Comparison of ENCODE assay signal across 8 cellular contexts in the genomic region with DNA sequence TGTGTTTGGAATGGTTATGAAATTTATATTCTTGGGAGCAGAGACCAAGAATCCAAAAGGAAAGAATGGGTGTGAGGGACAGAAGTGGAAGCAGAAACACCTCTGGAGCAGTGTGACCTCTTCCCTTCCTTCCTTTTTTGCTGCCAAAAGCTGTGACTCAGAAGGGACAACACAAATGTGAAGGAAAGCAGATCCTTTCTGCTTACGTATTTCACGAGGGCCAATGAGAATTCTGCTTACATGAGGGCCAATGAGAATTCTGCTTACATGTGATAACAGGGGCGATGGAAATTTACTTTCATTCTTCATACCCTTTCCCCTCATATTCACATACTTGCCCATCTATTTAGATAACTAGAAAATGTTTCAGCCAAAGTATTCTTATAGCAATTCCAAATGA.
A peak's percentile ranks its signal among the peaks of the same experiment; 100 is the strongest.
DNase-seq lines count a peak whose midpoint lies in the region; ATAC-seq, FAIRE-seq and TF ChIP-seq lines count a peak whose summit lies in the region.

No MANE protein-coding gene starts in this region.

- no peaks in the 10 kb centered on the region for H3K36me3 ChIP-seq in MG63

- H3K4me3 ChIP-seq in MG63: no peak overlapping the region

- no peak for TF ChIP-seq CTCF in omental fat pad (IDR thresholded peaks at IDR 0.05)

- DNase-seq in GDM1 (lab: John Stamatoyannopoulos, UW) (peak; percentile 54), MG63 (peak; percentile 13), omental fat pad (ENCODE audit: low spot score) (no peak), glomerular visceral epithelial cell (ENCODE audit: extremely low spot score) (no peak), NCI-H2107 treated with DMSO at 0.1 percent for 48 hours (lab: John Stamatoyannopoulos, UW; ENCODE audit: unreplicated experiment) (no peak), NCI-H187 treated with DMSO at 0.1 percent for 48 hours (lab: John Stamatoyannopoulos, UW) (no peak)

- H3K9me3 ChIP-seq in MG63: no peaks in the 10 kb centered on the region

- FAIRE-seq in endometrium (lab: Jason Lieb, UNC): peak; percentile 98

- no peaks in the 10 kb centered on the region for H3K27me3 ChIP-seq in MG63

- ATAC-seq in omental fat pad (ENCODE audit: low FRiP score): peak; percentile 64
- ATAC-seq in activated CD4-positive, CD25-positive, alpha-beta regulatory T cell treated with anti-CD3 and anti-CD28 coated beads, Interleukin-2, amount 50 U/mL, for 24 hours: no peak

Comparison
In these comparisons a context has a peak if more than half of its experiments do, and no peak if none do; other contexts are left out.
1. DNase-seq: peak in GDM1 (single experiment) and MG63 (single experiment); none in omental fat pad (single experiment), glomerular visceral epithelial cell (single experiment), NCI-H2107 treated with DMSO at 0.1 percent for 48 hours (single experiment) and NCI-H187 treated with DMSO at 0.1 percent for 48 hours (single experiment).